In the genomic region with DNA sequence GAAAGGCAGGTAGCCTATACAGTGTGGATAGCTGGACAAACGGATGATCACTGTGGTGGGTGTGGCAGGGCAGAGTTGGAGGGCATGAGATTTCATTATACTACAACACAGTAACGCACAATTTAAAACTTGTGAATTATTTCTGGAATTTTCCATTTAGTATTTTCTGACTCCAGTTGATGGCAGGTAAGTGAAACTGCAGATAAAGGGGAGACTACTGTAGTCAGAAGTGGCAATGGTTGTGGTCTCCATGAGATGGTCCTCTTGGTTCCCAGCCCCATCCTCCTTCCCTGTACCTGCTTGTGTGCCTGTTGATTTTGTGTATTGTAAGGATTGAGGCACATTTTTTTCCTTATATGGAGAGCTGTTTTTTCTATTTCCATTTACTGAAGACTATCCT, we compare ENCODE assay signal across 35 cellular contexts. TPM values are rescaled to one million over a fixed set of nuclear protein-coding genes. Genes with fewer than 3 reads are reported as not detected.
DNase-seq lines count a peak whose midpoint lies in the region; ATAC-seq, FAIRE-seq and TF ChIP-seq lines count a peak whose summit lies in the region.
"Had no signal": no experiment of that assay in that cellular context is flagged by ENCODE, and none has a peak within 500 bp of the region (broad histone marks: within the 10 kb centered on the region; RNA-seq: fewer than 3 reads in every experiment).

No MANE protein-coding gene starts in this region.

- TF ChIP-seq EP300 in HepG2 (IDR thresholded peaks at IDR 0.05; ENCODE audit: low read depth in 2 of 2, low read length in 2 of 2) (no peak), HepG2 (CRISPR knock-in tag; IDR thresholded peaks at IDR 0.05; ENCODE audit: borderline replicate concordance) (no peak)

- no peaks in the 10 kb centered on the region for H3K27me3 Mint-ChIP-seq in WTC11 (ENCODE audit: low read depth)

- TF ChIP-seq CTCF in HepG2 (CRISPR knock-in tag; IDR thresholded peaks at IDR 0.05) (no peak), right lobe of liver (IDR thresholded peaks at IDR 0.05) (no peak), HCT116 (IDR thresholded peaks at IDR 0.05 in 2 of 3, conservative IDR thresholded peaks at IDR 0.05 in 1 of 3; ENCODE audit: borderline replicate concordance in 1 of 3, insufficient read depth in 1 of 3, low read depth in 2 of 3, low read length in 2 of 3) (no peak), WTC11 (IDR thresholded peaks at IDR 0.05) (no peak)

- no peak overlapping the region for H3K27ac ChIP-seq in HepG2 (ENCODE audit: extremely low read length, insufficient read depth, low read length)
- no peak overlapping the region for H3K27ac ChIP-seq in right lobe of liver
- no peak overlapping the region for H3K27ac ChIP-seq in HCT116 (ENCODE audit: low read depth, low read length)
- H3K27ac ChIP-seq: 22Rv1; A549; BLaER1; BLaER1 treated with 17β-estradiol and CSF1 and Interleukin-3, amounts not matched to agents 10 nM and 100 nM; C4-2B had no signal

- ATAC-seq in HepG2: no peak
- ATAC-seq in right lobe of liver: no peak
- no peak for ATAC-seq in HCT116
- no peak for ATAC-seq in WTC11
- ATAC-seq in GM21360 (IDR thresholded peaks at IDR 0.05; ENCODE audit: unreplicated experiment): no peak
- ATAC-seq: A549; CD8-positive, alpha-beta T cell had no signal

- CTCF ChIA-PET in HepG2 (lab: Yijun Ruan, JAX; ENCODE audit: low intra/inter-chr PET ratio, low total read pairs): no interaction called here
- CTCF ChIA-PET in HCT116 (lab: Charles Lee): no interaction called here
- CTCF ChIA-PET in WTC11 (lab: Charles Lee): no interaction called here

- H3K4me3 Mint-ChIP-seq in WTC11: no peak overlapping the region
- H3K4me3 Mint-ChIP-seq: B cell; CD14-positive monocyte; CD4-positive, alpha-beta memory T cell; CD4-positive, alpha-beta T cell; CD4-positive, CD25-positive, alpha-beta regulatory T cell; CD8-positive, alpha-beta memory T cell; CD8-positive, alpha-beta T cell had no signal

- no peak overlapping the region for H3K27ac Mint-ChIP-seq in WTC11
- H3K27ac Mint-ChIP-seq: B cell; CD4-positive, alpha-beta memory T cell; CD4-positive, alpha-beta T cell; CD4-positive, CD25-positive, alpha-beta regulatory T cell; CD8-positive, alpha-beta memory T cell; CD8-positive, alpha-beta T cell had no signal

- H3K4me2 ChIP-seq in HepG2 (ENCODE audit: low read depth, low read length): no peak overlapping the region
- no peak overlapping the region for H3K4me2 ChIP-seq in HCT116 (ENCODE audit: low read length)
- H3K4me2 ChIP-seq: A549; BLaER1; BLaER1 treated with 17β-estradiol and CSF1 and Interleukin-3, amounts not matched to agents 10 nM and 100 nM had no signal

- no peaks in the 10 kb centered on the region for H3K36me3 ChIP-seq in HepG2 (replicated peaks in 1 of 2; ENCODE audit: control insufficient read depth in 1 of 2, insufficient read depth in 2 of 2, low read length in 2 of 2)
- H3K36me3 ChIP-seq in right lobe of liver: no peaks in the 10 kb centered on the region
- H3K36me3 ChIP-seq in HCT116 (ENCODE audit: control insufficient read depth in 1 of 2, insufficient read depth in 2 of 2, low read length in 2 of 2): no peaks in the 10 kb centered on the region
- H3K36me3 ChIP-seq: BE2C; BLaER1; BLaER1 treated with 17β-estradiol and CSF1 and Interleukin-3, amounts not matched to agents 10 nM and 100 nM had no signal

- no peaks in the 10 kb centered on the region for H3K79me2 ChIP-seq in HepG2 (ENCODE audit: insufficient read depth, low read length)
- H3K79me2 ChIP-seq in HCT116 (ENCODE audit: insufficient read depth, low read length): no peaks in the 10 kb centered on the region

- H3K4me1 Mint-ChIP-seq in WTC11: no peaks in the 10 kb centered on the region
- H3K4me1 Mint-ChIP-seq: CD4-positive, alpha-beta memory T cell; CD4-positive, CD25-positive, alpha-beta regulatory T cell; CD8-positive, alpha-beta memory T cell had no signal

- no peak overlapping the region for H2AFZ ChIP-seq in HepG2 (ENCODE audit: low read length)
- peak overlapping the region; percentile 22 for H2AFZ ChIP-seq in HCT116 (ENCODE audit: low read depth, low read length, poor library complexity, severe bottlenecking)

- 9% methylated on average over 2 of the region's 2 CpGs for WGBS in HepG2 (ENCODE audit: low lambda C conversion rate)
- 86% methylated on average over 2 of the region's 2 CpGs for WGBS in right lobe of liver (ENCODE audit: insufficient coverage, low coverage, low lambda C conversion rate, missing lambda C conversion rate)

- no peaks in the 10 kb centered on the region for H3K36me3 Mint-ChIP-seq in WTC11
- H3K36me3 Mint-ChIP-seq: CD14-positive monocyte; CD4-positive, alpha-beta memory T cell; CD4-positive, CD25-positive, alpha-beta regulatory T cell; CD8-positive, alpha-beta memory T cell; CD8-positive, alpha-beta T cell had no signal

- H3K9me3 Mint-ChIP-seq in WTC11: no peaks in the 10 kb centered on the region
- H3K9me3 Mint-ChIP-seq: CD4-positive, alpha-beta memory T cell; CD4-positive, alpha-beta T cell; CD8-positive, alpha-beta memory T cell; CD8-positive, alpha-beta T cell had no signal

- H3K4me1 ChIP-seq in HepG2 (ENCODE audit: insufficient read depth, low read length) (no peaks in the 10 kb centered on the region), right lobe of liver (no peaks in the 10 kb centered on the region), HCT116 (ENCODE audit: control insufficient read depth in 1 of 2, insufficient read depth in 2 of 2, low read length in 2 of 2) (no peaks in the 10 kb centered on the region)
- H3K4me1 ChIP-seq: A549, BE2C, BLaER1, Caco-2 had no signal

- H3K9me2 ChIP-seq in HCT116 (ENCODE audit: insufficient read depth): no peaks in the 10 kb centered on the region

- no peaks in the 10 kb centered on the region for H3K27me3 ChIP-seq in HepG2 (ENCODE audit: control insufficient read depth in 1 of 2, insufficient read depth in 2 of 2, low read length in 2 of 2)
- no peaks in the 10 kb centered on the region for H3K27me3 ChIP-seq in right lobe of liver
- H3K27me3 ChIP-seq in HCT116 (ENCODE audit: insufficient read depth, low read length): no peaks in the 10 kb centered on the region
- H3K27me3 ChIP-seq: BE2C; BLaER1; BLaER1 treated with 17β-estradiol and CSF1 and Interleukin-3, amounts not matched to agents 10 nM and 100 nM had no signal

- intact Hi-C loops in HepG2 (cut with micrococcal nuclease; ENCODE audit: unreplicated experiment): no loop called here
- intact Hi-C loops in right lobe of liver (cut with DNase I): no loop called here
- intact Hi-C loops in HCT116 (cut with micrococcal nuclease): no loop called here

- H4K20me1 ChIP-seq in HepG2 (ENCODE audit: insufficient read depth, low read length): no peaks in the 10 kb centered on the region
- no peaks in the 10 kb centered on the region for H4K20me1 ChIP-seq in HCT116 (ENCODE audit: insufficient read depth)
- H4K20me1 ChIP-seq: BLaER1; BLaER1 treated with 17β-estradiol and CSF1 and Interleukin-3, amounts not matched to agents 10 nM and 100 nM had no signal

- RAD21 ChIA-PET in HCT116 (lab: Charles Lee; ENCODE audit: low non-redundant PET in 1 of 2, low total read pairs in 2 of 2, uncharacterized antibody in 2 of 2, unreplicated experiment in 2 of 2): no interaction called here

- no peak overlapping the region for H3K9ac ChIP-seq in HepG2 (ENCODE audit: insufficient read depth, low read depth, low read length)
- H3K9ac ChIP-seq in HCT116 (ENCODE audit: low read length): no peak overlapping the region
- H3K9ac ChIP-seq: BLaER1; BLaER1 treated with 17β-estradiol and CSF1 and Interleukin-3, amounts not matched to agents 10 nM and 100 nM had no signal

- FAIRE-seq in HepG2 (lab: Jason Lieb, UNC): no peak
- FAIRE-seq: A204.1, A549, D721Med had no signal

- no TSS peak for BruUV-seq in HepG2 (replicated peaks; lab: Mats Ljungman, UMichigan)
- BruUV-seq in HCT116 (replicated peaks; lab: Mats Ljungman, UMichigan): no TSS peak

- TF ChIP-seq RAD21 in HepG2 (CRISPR knock-in tag; IDR thresholded peaks at IDR 0.05) (no peak), HCT116 (IDR thresholded peaks at IDR 0.05; ENCODE audit: low read depth) (no peak)

- no peaks in the 10 kb centered on the region for H3K9me3 ChIP-seq in HepG2 (ENCODE audit: low read length)
- no peaks in the 10 kb centered on the region for H3K9me3 ChIP-seq in right lobe of liver
- H3K9me3 ChIP-seq in HCT116 (ENCODE audit: control insufficient read depth in 1 of 2, insufficient read depth in 1 of 2, low read depth in 1 of 2, low read length in 2 of 2): no peaks in the 10 kb centered on the region
- H3K9me3 ChIP-seq: A549; BE2C; BLaER1; BLaER1 treated with 17β-estradiol and CSF1 and Interleukin-3, amounts not matched to agents 10 nM and 100 nM; Caco-2 had no signal

- POLR2A ChIA-PET in HepG2 (lab: Yijun Ruan, JAX): no interaction called here
- POLR2A ChIA-PET in HCT116 (lab: Charles Lee): no interaction called here
- POLR2A ChIA-PET in WTC11 (lab: Charles Lee): no interaction called here

- H3K4me3 ChIP-seq in HepG2 (replicated peaks in 1 of 3; ENCODE audit: insufficient read depth in 1 of 3, low read depth in 2 of 3, low read length in 3 of 3) (no peak overlapping the region), right lobe of liver (no peak overlapping the region), HCT116 (replicated peaks in 1 of 2; ENCODE audit: low read depth in 1 of 2, low read length in 2 of 2) (no peak overlapping the region)
- H3K4me3 ChIP-seq: A549; BLaER1; BLaER1 treated with 17β-estradiol and CSF1 and Interleukin-3, amounts not matched to agents 10 nM and 100 nM had no signal

- TF ChIP-seq POLR2A in HepG2 (IDR thresholded peaks at IDR 0.05; ENCODE audit: insufficient read depth in 1 of 2, low read depth in 2 of 2, low read length in 2 of 2) (no peak), right lobe of liver (IDR thresholded peaks at IDR 0.05) (no peak), HCT116 (IDR thresholded peaks at IDR 0.05; ENCODE audit: borderline replicate concordance, extremely low read depth, insufficient read depth, insufficient read length) (no peak)

- DNase-seq in HepG2 (ENCODE audit: low spot score): no peak
- no peak for DNase-seq in right lobe of liver
- no peak for DNase-seq in HCT116 (ENCODE audit: low read depth, low spot score)
- no peak for DNase-seq in WTC11 (ENCODE audit: low spot score)
- DNase-seq in epidermal melanocyte (ENCODE audit: insufficient read length, low spot score): no peak
- DNase-seq: 8988T; ACHN; AML-193; BE2C; C1 segment of cervical spinal cord; Caco-2; Calu3; CD4-positive, alpha-beta memory T cell; CD4-positive, alpha-beta T cell; CD4-positive, CD25-positive, alpha-beta regulatory T cell; CD8-positive, alpha-beta memory T cell; CD8-positive, alpha-beta T cell; COR-L47; DMS 273 treated with DMSO at 0.1 percent for 48 hours; DMS153; DMS53; DMS79; DMS79 treated with DMSO at 0.1 percent for 48 hours; DND-41; EL had no signal

- in situ Hi-C loops in HepG2 (cut with HindIII; ENCODE audit: extremely low pct_ligation_motif_present, low pct_unique_long_range_greater_than_20kb): no loop called here

RNA-seq across cellular contexts. Expression of a gene that starts 22.5 kb away (rescaled TPM):
- 40.8 and 47.3 TPM in 2 replicates for total RNA-seq in HepG2 (2016; rRNA removed; fragmentation: Illumina TruSeq; extraction: Trizol)
- total RNA-seq in HepG2 (2016; cell fraction: cytosol; rRNA removed; fragmentation: Illumina TruSeq; extraction: Trizol; ENCODE audit: low read depth): 26.0 and 29.0 TPM in 2 replicates
- total RNA-seq in HepG2 (2016; cell fraction: insoluble cytoplasmic fraction; rRNA removed; fragmentation: Illumina TruSeq; extraction: Trizol): 40.5 and 41.2 TPM in 2 replicates
- total RNA-seq in HepG2 (2016; cell fraction: membrane; rRNA removed; fragmentation: Illumina TruSeq; extraction: Trizol): 28.7 and 35.1 TPM in 2 replicates
- 50.1 and 57.5 TPM in 2 replicates for total RNA-seq in HepG2 (2016; cell fraction: nucleus; rRNA removed; fragmentation: Illumina TruSeq; extraction: Trizol)
- polyA plus RNA-seq in HepG2 (2011; rRNA removed): 15.3 and 15.9 TPM in 2 replicates
- 8.6 and 12.5 TPM in 2 replicates for polyA plus RNA-seq in HepG2 (2011; cell fraction: cytosol; rRNA removed)
- polyA plus RNA-seq in HepG2 (2011; cell fraction: nucleus; rRNA removed): 18.2 and 21.0 TPM in 2 replicates
- 18.5 and 22.9 TPM in 2 replicates for polyA plus RNA-seq in HepG2 (2012)
- 1.1 and 1.3 TPM in 2 replicates for polyA plus RNA-seq in HepG2 (2016; cell fraction: cytosol; fragmentation: Illumina TruSeq; extraction: Trizol; ENCODE audit: low read depth)
- 29.6 and 35.5 TPM in 2 replicates for polyA plus RNA-seq in HepG2 (2016; cell fraction: insoluble cytoplasmic fraction; fragmentation: Illumina TruSeq; extraction: Trizol; ENCODE audit: low read depth)
- 4.5 and 5.1 TPM in 2 replicates for polyA plus RNA-seq in HepG2 (2016; cell fraction: membrane; fragmentation: Illumina TruSeq; extraction: Trizol; ENCODE audit: low read depth)
- polyA plus RNA-seq in HepG2 (2016; cell fraction: nucleus; fragmentation: Illumina TruSeq; extraction: Trizol; ENCODE audit: insufficient read depth, low read depth): 46.1 and 46.5 TPM in 2 replicates
- 13.0 and 26.4 TPM in 2 replicates for polyA minus RNA-seq in HepG2 (2011; rRNA and poly(A)+ RNA removed; ENCODE audit: low replicate concordance)
- 29.2 and 29.5 TPM in 2 replicates for polyA minus RNA-seq in HepG2 (2011; cell fraction: cytosol; rRNA and poly(A)+ RNA removed)
- polyA minus RNA-seq in HepG2 (2011; cell fraction: nucleus; rRNA and poly(A)+ RNA removed): 91.9 and 92.7 TPM in 2 replicates
- 10 to 100 TPM; 12.7 to 17.2 (median 14.3) TPM for total RNA-seq in right lobe of liver
- 34.6 TPM for total RNA-seq in HCT116 (2021; ENCODE audit: unreplicated experiment)
- polyA plus RNA-seq in HCT116 (2012): 10.0 and 13.8 TPM in 2 replicates
- total RNA-seq in WTC11 (2021): 40.7 to 46.8 TPM (median 46.3 TPM) in 3 replicates
